9 cellular contexts compared by ENCODE assay signal in the genomic region with DNA sequence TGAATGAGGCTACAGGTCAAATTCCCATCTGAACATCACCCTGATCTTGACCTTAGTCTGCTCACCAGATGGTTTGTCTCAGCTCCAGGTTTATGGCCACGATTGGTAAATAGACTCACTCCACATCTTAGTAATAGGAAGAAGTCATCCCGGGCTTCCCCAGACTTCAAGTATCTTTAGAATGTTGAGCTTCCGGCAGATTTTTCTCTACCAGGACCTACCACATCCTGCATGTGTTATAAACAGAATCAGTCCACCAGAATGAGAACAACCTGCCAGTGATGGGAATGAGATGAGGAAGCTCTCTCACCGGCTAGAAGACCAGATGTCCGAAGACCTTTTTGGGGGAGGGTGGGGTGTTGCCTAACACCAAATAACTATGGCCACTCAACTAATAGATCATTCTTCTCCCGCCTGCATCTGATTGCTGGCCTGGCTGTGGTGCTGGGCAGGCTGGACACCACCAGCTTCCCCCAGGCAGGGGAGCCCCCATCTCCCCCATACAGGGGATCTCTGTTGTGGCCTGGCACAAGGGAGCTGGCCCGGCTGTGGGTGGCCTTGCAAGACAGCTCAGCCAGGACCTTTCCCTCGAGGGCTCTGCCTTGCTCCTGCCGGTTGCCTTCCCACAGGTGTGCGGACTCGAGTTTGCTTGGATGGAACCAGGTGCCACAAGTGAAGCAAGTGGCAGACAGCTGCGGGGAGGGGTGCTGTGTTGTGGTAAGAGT.
A peak's percentile ranks its signal among the peaks of the same experiment; 100 is the strongest.
DNase-seq lines count a peak whose midpoint lies in the region; ATAC-seq lines count a peak whose summit lies in the region.
"Had no signal": no experiment of that assay in that cellular context is flagged by ENCODE, and none has a peak within 500 bp of the region (broad histone marks: within the 10 kb centered on the region; RNA-seq: fewer than 3 reads in every experiment).

No MANE protein-coding gene starts in this region.

- no peaks in the 10 kb centered on the region for H3K27me3 ChIP-seq in esophagus (ENCODE audit: control insufficient read depth in 1 of 2, insufficient read depth in 2 of 2, low read length in 2 of 2)
- no peaks in the 10 kb centered on the region for H3K27me3 ChIP-seq in skeletal muscle tissue (ENCODE audit: control insufficient read depth in 3 of 3, insufficient read depth in 3 of 3, low read length in 3 of 3)

- H3K4me3 ChIP-seq in esophagus (ENCODE audit: low read depth in 1 of 2, low read length in 2 of 2): no peak overlapping the region
- H3K4me3 ChIP-seq in skeletal muscle tissue (ENCODE audit: low read length in 3 of 3): no peak overlapping the region
- H3K4me3 ChIP-seq: prostate gland had no signal

- H3K9me3 ChIP-seq in esophagus (ENCODE audit: control insufficient read depth in 2 of 2, insufficient read depth in 1 of 2, low read depth in 1 of 2, low read length in 1 of 2) (no peaks in the 10 kb centered on the region), skeletal muscle tissue (ENCODE audit: control insufficient read depth in 3 of 3, low read length in 3 of 3) (no peaks in the 10 kb centered on the region)
- H3K9me3 ChIP-seq: prostate gland had no signal

- H3K4me1 Mint-ChIP-seq in activated CD4-positive, alpha-beta T cell treated with anti-CD3 and anti-CD28 coated beads for 36 hours: peaks cover 60% of the 10 kb centered on the region

- H3K36me3 ChIP-seq in esophagus (ENCODE audit: control insufficient read depth in 2 of 2, insufficient read depth in 2 of 2, low read length in 1 of 2) (no peaks in the 10 kb centered on the region), skeletal muscle tissue (ENCODE audit: control insufficient read depth in 3 of 3, insufficient read depth in 3 of 3, low read length in 3 of 3) (no peaks in the 10 kb centered on the region)
- H3K36me3 ChIP-seq: prostate gland had no signal

- H3K27ac ChIP-seq in esophagus (ENCODE audit: low read depth in 2 of 2, low read length in 1 of 2) (peak overlapping the region; percentile 33 to 48), skeletal muscle tissue (ENCODE audit: low read depth, low read length) (peak overlapping the region; percentile 32)
- H3K27ac ChIP-seq: prostate gland had no signal

- H3K9ac ChIP-seq in skeletal muscle tissue (ENCODE audit: low read depth in 1 of 3, low read length in 3 of 3): no peak overlapping the region

- peak overlapping the region; percentile 15 for H3K4me3 Mint-ChIP-seq in activated CD4-positive, alpha-beta T cell treated with anti-CD3 and anti-CD28 coated beads for 36 hours

- no peak for ATAC-seq in activated CD4-positive, alpha-beta T cell treated with anti-CD3 and anti-CD28 coated beads for 36 hours
- ATAC-seq in HG03378 (IDR thresholded peaks at IDR 0.05; ENCODE audit: unreplicated experiment): no peak

- intact Hi-C loops in activated CD4-positive, alpha-beta T cell treated with anti-CD3 and anti-CD28 coated beads for 36 hours (cut with DNase I, micrococcal nuclease): loop anchor here in 1 of 2 experiments (5.0 kb wide), 1 partner anchor 295 kb away; no protein-coding TSS in a partner anchor

- H3K27ac Mint-ChIP-seq in activated CD4-positive, alpha-beta T cell treated with anti-CD3 and anti-CD28 coated beads for 36 hours: peak overlapping the region; percentile 48

- no peaks in the 10 kb centered on the region for H3K9me3 Mint-ChIP-seq in activated CD4-positive, alpha-beta T cell treated with anti-CD3 and anti-CD28 coated beads for 36 hours (ENCODE audit: low read depth)

- CTCF ChIA-PET in activated CD4-positive, alpha-beta T cell treated with anti-CD3 and anti-CD28 coated beads for 36 hours (lab: Charles Lee): interaction anchor here (0.6 to 1.6 kb wide), 4 partner anchors 10 to 451 kb away, joined by 3 to 6 read pairs (median 4); no protein-coding TSS in a partner anchor

- H3K27me3 Mint-ChIP-seq in activated CD4-positive, alpha-beta T cell treated with anti-CD3 and anti-CD28 coated beads for 36 hours: peaks cover 52% of the 10 kb centered on the region

- H3K36me3 Mint-ChIP-seq in activated CD4-positive, alpha-beta T cell treated with anti-CD3 and anti-CD28 coated beads for 36 hours (ENCODE audit: low read depth): no peaks in the 10 kb centered on the region

- WGBS in esophagus, 2 donors: 69 to 75% methylated on average over 12 of the region's 12 CpGs

- POLR2A ChIA-PET in activated CD4-positive, alpha-beta T cell treated with anti-CD3 and anti-CD28 coated beads for 36 hours (lab: Charles Lee): no interaction called here

- DNase-seq in activated CD4-positive, alpha-beta T cell treated with anti-CD3 and anti-CD28 coated beads for 36 hours: peak; percentile 29
- DNase-seq in activated CD4-positive, alpha-beta T cell treated with anti-CD3 and anti-CD28 coated beads for 4 hours: no peak
- DNase-seq in MV-4-11 (lab: John Stamatoyannopoulos, UW) (peak; percentile 10), D341Med (ENCODE audit: low spot score) (no peak), middle frontal gyrus (ENCODE audit: extremely low spot score, low spot score) (no peak)

- H3K4me1 ChIP-seq in esophagus (ENCODE audit: control insufficient read depth in 2 of 2, insufficient read depth in 2 of 2, low read length in 1 of 2): peaks cover 3 to 19% of the 10 kb centered on the region in 2 donors
- peaks cover 23 to 52% (median 41%) of the 10 kb centered on the region in 3 donors for H3K4me1 ChIP-seq in skeletal muscle tissue (ENCODE audit: control insufficient read depth in 3 of 3, insufficient read depth in 3 of 3, low read length in 3 of 3)

Comparison
In these comparisons a context has a peak if more than half of its experiments do, and no peak if none do; other contexts are left out.
1. DNase-seq: peak in activated CD4-positive, alpha-beta T cell treated with anti-CD3 and anti-CD28 coated beads for 36 hours (single experiment) and MV-4-11 (single experiment); none in activated CD4-positive, alpha-beta T cell treated with anti-CD3 and anti-CD28 coated beads for 4 hours (0 of 2), D341Med (single experiment) and middle frontal gyrus (single experiment).